ENCODE assay signal across 8 cellular contexts in the genomic region with DNA sequence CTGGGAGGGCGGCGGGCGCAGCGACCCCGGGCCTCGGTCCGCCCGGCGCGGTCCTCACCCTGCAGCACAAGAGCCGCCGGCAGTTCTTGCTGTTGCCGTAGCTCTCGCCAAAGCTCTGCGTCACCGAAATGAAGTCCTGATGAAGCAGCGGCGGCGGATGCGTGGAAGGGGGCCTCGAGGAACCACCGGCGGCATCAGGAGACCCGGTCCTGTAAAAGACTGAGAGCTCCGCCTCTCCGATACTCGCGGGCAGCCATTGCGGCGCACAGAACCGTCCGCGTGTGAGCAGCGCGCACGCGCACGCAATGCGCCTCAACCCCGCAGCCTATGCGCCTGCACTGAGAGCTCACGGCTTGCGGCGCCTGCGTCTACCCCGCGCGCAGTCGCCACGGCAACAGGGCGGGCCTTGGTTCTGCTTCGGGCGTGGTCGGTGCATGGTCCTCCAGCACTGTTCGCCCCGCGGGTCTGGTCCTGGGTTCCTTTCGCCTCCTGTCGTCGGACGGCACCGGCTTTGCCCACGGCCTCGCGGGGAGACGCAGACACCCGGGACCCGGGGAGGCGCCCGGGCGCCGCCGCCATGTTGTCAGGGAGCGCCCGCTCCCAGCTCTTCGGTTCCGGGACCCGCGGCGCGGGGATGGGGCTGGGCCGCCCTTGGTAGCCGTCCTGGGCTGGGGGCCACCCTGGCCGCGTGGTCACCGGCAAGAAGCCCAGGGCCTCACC. TPM values are rescaled to one million over a fixed set of nuclear protein-coding genes. Genes with fewer than 3 reads are reported as not detected.
DNase-seq lines count a peak whose midpoint lies in the region; ATAC-seq and TF ChIP-seq lines count a peak whose summit lies in the region.

No MANE protein-coding gene starts in this region.

- peak overlapping the region; percentile 91 for H3K4me3 Mint-ChIP-seq in type B pancreatic cell

- H3K27ac Mint-ChIP-seq in type B pancreatic cell = peak overlapping the region; percentile 63

- peak; percentile 76 for DNase-seq in GM12864 (ENCODE audit: low read depth)
- peak; percentile 83 for DNase-seq in NCI-H1417 treated with DMSO at 0.1 percent for 48 hours (lab: John Stamatoyannopoulos, UW)
- DNase-seq in T follicular helper cell (ENCODE audit: low read depth) = peak; percentile 85
- DNase-seq in amniotic epithelial cell (ENCODE audit: low read depth) = peak; percentile 88
- DNase-seq in left cardiac atrium = peak; percentile 93
- DNase-seq in posterior cingulate gyrus = peak; percentile 72 to 98 (median 88)
- peak; percentile 95 for DNase-seq in type B pancreatic cell (ENCODE audit: extremely low spot score, unreplicated experiment)

- peaks cover 18% of the 10 kb centered on the region for H3K27me3 Mint-ChIP-seq in type B pancreatic cell

- no peak for TF ChIP-seq CTCF in GM12864 (IDR thresholded peaks at IDR 0.05; ENCODE audit: low read depth, low read length, missing control alignments)
- no peak for TF ChIP-seq CTCF in type B pancreatic cell (conservative IDR thresholded peaks at IDR 0.05)

- H3K4me1 Mint-ChIP-seq in type B pancreatic cell (ENCODE audit: unreplicated experiment) = peaks cover 21% of the 10 kb centered on the region

- ATAC-seq in HG02678 (IDR thresholded peaks at IDR 0.05; ENCODE audit: unreplicated experiment) (peak; percentile 79), left cardiac atrium (peak; percentile 99 to 100)

- no peaks in the 10 kb centered on the region for H3K9me3 Mint-ChIP-seq in type B pancreatic cell

- no peaks in the 10 kb centered on the region for H3K36me3 Mint-ChIP-seq in type B pancreatic cell

- H3K4me3 ChIP-seq in GM12864 (ENCODE audit: low read depth, low read length) = peak overlapping the region; percentile 77

- intact Hi-C loops in left cardiac atrium (cut with DNase I) (loop anchor here in 1 of 2 donors (10.0 kb wide), 1 partner anchor 55 kb away; a partner anchor contains a TSS), posterior cingulate gyrus (cut with DNase I) (loop anchor here (5.0 kb wide), 1 partner anchor 38 kb away; no protein-coding TSS in a partner anchor)

RNA-seq across cellular contexts. Expression of a gene that starts 9.3 kb away (rescaled TPM):
- not detected for total RNA-seq in left cardiac atrium
- 0.29 and 0.94 TPM in 2 replicates for total RNA-seq in type B pancreatic cell (ENCODE audit: low replicate concordance)

RNA-seq across cellular contexts. Expression of a gene that starts 15.1 kb away (rescaled TPM):
- total RNA-seq in left cardiac atrium = 100 to 1,000 TPM; 176 to 198 TPM
- total RNA-seq in type B pancreatic cell (ENCODE audit: low replicate concordance) = 86.5 and 86.7 TPM in 2 replicates

RNA-seq across cellular contexts. Expression of a gene that starts 40.2 kb away (rescaled TPM):
- total RNA-seq in left cardiac atrium = not detected
- total RNA-seq in type B pancreatic cell (ENCODE audit: low replicate concordance) = 0.77 and 1.4 TPM in 2 replicates

RNA-seq across cellular contexts. Expression of a gene that starts 42.2 kb away (rescaled TPM):
- total RNA-seq in left cardiac atrium (not detected), type B pancreatic cell (ENCODE audit: low replicate concordance) (not detected in 2 replicates)

RNA-seq across cellular contexts. Expression of a gene that starts 42.8 kb away (rescaled TPM):
- total RNA-seq in left cardiac atrium (10 to 100 TPM; 21.9 to 28.8 TPM), type B pancreatic cell (ENCODE audit: low replicate concordance) (50.3 and 58.9 TPM in 2 replicates)

Comparison
In these comparisons a context has a peak if more than half of its experiments do, and no peak if none do; other contexts are left out.
1. Peak in every context shown above with its lines: DNase-seq, ATAC-seq and H3K4me3 ChIP-seq.